Comparison of ENCODE assay signal across 9 cellular contexts in the genomic region with DNA sequence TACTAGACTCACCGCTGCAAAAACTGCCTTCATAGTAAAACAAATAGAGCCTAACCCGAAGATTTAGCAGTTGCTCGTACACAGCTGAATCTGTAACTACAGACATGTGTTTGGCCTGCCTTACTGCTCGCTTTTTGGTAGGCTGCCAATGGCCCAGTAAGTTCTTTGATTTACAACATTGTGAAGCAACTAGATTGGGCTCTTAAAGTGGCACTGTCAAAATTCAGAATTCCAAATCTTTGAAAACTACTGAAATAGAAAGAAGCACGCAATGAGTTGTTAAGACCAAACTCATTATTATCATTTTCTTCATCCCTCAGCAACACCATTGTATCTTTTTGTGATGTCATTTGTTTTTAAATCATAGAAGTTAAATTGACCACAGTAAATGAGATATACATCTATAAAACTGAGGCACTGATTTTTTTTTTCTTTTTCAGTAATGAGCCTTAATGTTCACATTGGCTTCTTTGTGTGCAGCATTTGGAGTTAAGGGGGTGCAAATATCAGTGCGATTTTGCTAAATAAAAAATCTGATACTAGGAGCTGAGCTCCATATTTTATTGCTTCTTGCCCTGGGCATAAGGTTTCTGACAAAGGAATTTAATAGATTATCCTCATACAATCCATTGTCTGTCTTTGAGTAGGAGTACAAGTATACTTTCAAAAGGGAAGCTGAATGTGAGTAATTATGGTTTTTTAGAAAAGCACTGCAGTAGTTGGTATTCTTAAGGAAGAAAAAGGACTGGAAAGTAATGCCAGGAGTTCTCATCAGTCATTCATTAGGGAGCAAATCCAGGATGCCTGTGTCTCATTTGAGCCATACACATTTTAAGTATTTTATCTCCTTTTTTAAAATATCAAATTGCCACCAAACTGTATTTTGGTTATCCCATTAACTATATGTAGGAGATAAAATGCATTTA.
A peak's percentile ranks its signal among the peaks of the same experiment; 100 is the strongest.
DNase-seq lines count a peak whose midpoint lies in the region; ATAC-seq and TF ChIP-seq lines count a peak whose summit lies in the region.
"Had no signal": no experiment of that assay in that cellular context is flagged by ENCODE, and none has a peak within 500 bp of the region (broad histone marks: within the 10 kb centered on the region; RNA-seq: fewer than 3 reads in every experiment).

No MANE protein-coding gene starts in this region.

- peaks cover 0 to 22% (median 17%) of the 10 kb centered on the region in 5 donors for H3K4me1 ChIP-seq in subcutaneous abdominal adipose tissue (ENCODE audit: control insufficient read depth in 5 of 5, insufficient read depth in 5 of 5, low read length in 5 of 5)

- CTCF ChIA-PET in HEK293T (lab: Yijun Ruan, JAX): no interaction called here

- H3K36me3 ChIP-seq in subcutaneous abdominal adipose tissue (ENCODE audit: control insufficient read depth in 5 of 5, insufficient read depth in 5 of 5, low read length in 5 of 5): peaks cover 0 to 14% (median 9%) of the 10 kb centered on the region in 5 donors

- H3K4me3 Mint-ChIP-seq in natural killer cell: no peak overlapping the region

- no peaks in the 10 kb centered on the region for H3K9me3 Mint-ChIP-seq in natural killer cell

- TF ChIP-seq CTCF in natural killer cell (IDR thresholded peaks at IDR 0.05): no peak

- no peaks in the 10 kb centered on the region for H3K36me3 Mint-ChIP-seq in natural killer cell

- H3K27me3 ChIP-seq in subcutaneous abdominal adipose tissue (ENCODE audit: control insufficient read depth in 5 of 5, insufficient read depth in 4 of 5, low read length in 5 of 5): no peaks in the 10 kb centered on the region

- no peak for ATAC-seq in natural killer cell

- H3K27ac ChIP-seq in subcutaneous abdominal adipose tissue (ENCODE audit: low read depth, low read length): peak overlapping the region; percentile 50

- POLR2A ChIA-PET in HEK293T (lab: Yijun Ruan, JAX): interaction anchor here (1.3 kb wide), 1 partner anchor 139 kb away, joined by 5 read pairs; a partner anchor contains a TSS

- no peaks in the 10 kb centered on the region for H3K27me3 Mint-ChIP-seq in natural killer cell (ENCODE audit: low read depth in 2 of 2)

- no peaks in the 10 kb centered on the region for H3K4me1 Mint-ChIP-seq in natural killer cell

- no peak overlapping the region for H3K27ac Mint-ChIP-seq in natural killer cell

- H3K9me3 ChIP-seq in subcutaneous abdominal adipose tissue (ENCODE audit: control insufficient read depth in 5 of 5, low read length in 5 of 5): no peaks in the 10 kb centered on the region

- DNase-seq in HEK293T (ENCODE audit: extremely low spot score) (peak; percentile 27), amniotic stem cell (lab: John Stamatoyannopoulos, UW) (peak; percentile 46), hippocampal formation (lab: John Stamatoyannopoulos, UW) (peak; percentile 51 to 77), RKO (ENCODE audit: low spot score) (no peak), natural killer cell (no peak)
- DNase-seq in stimulated activated naive CD4-positive, alpha-beta T cell (lab: John Stamatoyannopoulos, UW): no peak
- DNase-seq in activated CD8-positive, alpha-beta memory T cell treated with anti-CD3 and anti-CD28 coated beads, Interleukin-2, amount 50 U/mL, for 48 hours: no peak
- DNase-seq: stimulated activated CD4-positive, alpha-beta T cell treated with anti-CD3 and anti-CD28 coated beads, Interleukin-2, amount 100 ng/mL, for 24 hours had no signal

- intact Hi-C loops in natural killer cell (cut with micrococcal nuclease): no loop called here

- H3K4me3 ChIP-seq in subcutaneous abdominal adipose tissue (ENCODE audit: low read depth in 1 of 5, low read length in 5 of 5): peak overlapping the region in 2 of 5 donors; percentile 22 to 28

- H3K9ac ChIP-seq in subcutaneous abdominal adipose tissue (ENCODE audit: low read length in 5 of 5): peak overlapping the region in 2 of 5 donors; percentile 1 to 35

TF ChIP-seq in HEK293T, 16 proteins besides CTCF, POLR2A, EP300 and RAD21:
- no peak for TF ChIP-seq HDGF (IDR thresholded peaks at IDR 0.05; ENCODE audit: borderline replicate concordance)
- TF ChIP-seq, protein P1, sequence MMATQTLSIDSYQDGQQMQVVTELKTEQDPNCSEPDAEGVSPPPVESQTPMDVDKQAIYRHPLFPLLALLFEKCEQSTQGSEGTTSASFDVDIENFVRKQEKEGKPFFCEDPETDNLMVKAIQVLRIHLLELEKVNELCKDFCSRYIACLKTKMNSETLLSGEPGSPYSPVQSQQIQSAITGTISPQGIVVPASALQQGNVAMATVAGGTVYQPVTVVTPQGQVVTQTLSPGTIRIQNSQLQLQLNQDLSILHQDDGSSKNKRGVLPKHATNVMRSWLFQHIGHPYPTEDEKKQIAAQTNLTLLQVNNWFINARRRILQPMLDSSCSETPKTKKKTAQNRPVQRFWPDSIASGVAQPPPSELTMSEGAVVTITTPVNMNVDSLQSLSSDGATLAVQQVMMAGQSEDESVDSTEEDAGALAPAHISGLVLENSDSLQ (IDR thresholded peaks at IDR 0.05): peak; percentile 90
- TF ChIP-seq SUZ12 (IDR thresholded peaks at IDR 0.05): no peak

Comparison
In these comparisons a context has a peak if more than half of its experiments do, and no peak if none do; other contexts are left out.
1. DNase-seq: peak in HEK293T (single experiment), amniotic stem cell (single experiment) and hippocampal formation (2 of 2); none in stimulated activated naive CD4-positive, alpha-beta T cell (0 of 6), RKO (single experiment), natural killer cell (single experiment) and activated CD8-positive, alpha-beta memory T cell treated with anti-CD3 and anti-CD28 coated beads, Interleukin-2, amount 50 U/mL, for 48 hours (single experiment).